Comparison of ENCODE assay signal across 9 cellular contexts in genomic region chr2:73780242-73780582, GRCh38. TPM values are rescaled to one million over a fixed set of nuclear protein-coding genes. Genes with fewer than 3 reads are reported as not detected.
A peak's percentile ranks its signal among the peaks of the same experiment; 100 is the strongest.
DNase-seq lines count a peak whose midpoint lies in the region; ATAC-seq, FAIRE-seq and TF ChIP-seq lines count a peak whose summit lies in the region.
"Had no signal": no experiment of that assay in that cellular context is flagged by ENCODE, and none has a peak within 500 bp of the region (broad histone marks: within the 10 kb centered on the region; RNA-seq: fewer than 3 reads in every experiment).

No MANE protein-coding gene starts in this region.

- H2AFZ ChIP-seq in HepG2 (ENCODE audit: low read length), result peak overlapping the region; percentile 48

- no peaks in the 10 kb centered on the region for H3K27me3 Mint-ChIP-seq in activated CD8-positive, alpha-beta memory T cell treated with anti-CD3 and anti-CD28 coated beads, Interleukin-2, amount 10 ng/mL, durations not matched to agents 7 days and 5 days

- H3K9me3 ChIP-seq in HepG2 (ENCODE audit: low read length) (no peaks in the 10 kb centered on the region), thoracic aorta (no peaks in the 10 kb centered on the region)

- H3K27ac Mint-ChIP-seq in activated CD8-positive, alpha-beta memory T cell treated with anti-CD3 and anti-CD28 coated beads, Interleukin-2, amount 10 ng/mL, durations not matched to agents 7 days and 5 days, result peak overlapping the region; percentile 96
- peak overlapping the region; percentile 95 to 96 for H3K27ac Mint-ChIP-seq in activated naive CD4-positive, alpha-beta T cell treated with anti-CD3 and anti-CD28 coated beads, Interleukin-2, amount 50 U/mL, for 72 hours

- peaks cover 23% of the 10 kb centered on the region for H3K79me2 ChIP-seq in HepG2 (ENCODE audit: insufficient read depth, low read length)

- H3K36me3 ChIP-seq in HepG2 (replicated peaks in 1 of 2; ENCODE audit: control insufficient read depth in 1 of 2, insufficient read depth in 2 of 2, low read length in 2 of 2), result peaks cover 4 to 17% of the 10 kb centered on the region in 2 experiments
- no peaks in the 10 kb centered on the region for H3K36me3 ChIP-seq in thoracic aorta

- peak overlapping the region; percentile 95 for H3K4me3 Mint-ChIP-seq in activated CD8-positive, alpha-beta memory T cell treated with anti-CD3 and anti-CD28 coated beads, Interleukin-2, amount 10 ng/mL, durations not matched to agents 7 days and 5 days

- POLR2A ChIA-PET in HepG2 (lab: Yijun Ruan, JAX), result no interaction called here

- peak overlapping the region; percentile 95 for H3K9ac ChIP-seq in HepG2 (ENCODE audit: insufficient read depth, low read depth, low read length)

- peak overlapping the region in 2 of 3 experiments; percentile 91 to 99; a peak in 4 of 6 replicates for H3K4me3 ChIP-seq in HepG2 (replicated peaks in 1 of 3; ENCODE audit: insufficient read depth in 1 of 3, low read depth in 2 of 3, low read length in 3 of 3)
- peak overlapping the region; percentile 79 for H3K4me3 ChIP-seq in thoracic aorta

- TF ChIP-seq POLR2A in HepG2 (IDR thresholded peaks at IDR 0.05; ENCODE audit: insufficient read depth in 1 of 2, low read depth in 2 of 2, low read length in 2 of 2), result no peak

- peaks cover 30% of the 10 kb centered on the region for H3K4me1 ChIP-seq in HepG2 (ENCODE audit: insufficient read depth, low read length)
- H3K4me1 ChIP-seq in thoracic aorta (ENCODE audit: control insufficient read depth in 1 of 2, low read depth in 2 of 2), result peaks cover 10 to 16% of the 10 kb centered on the region in 2 donors

- no peaks in the 10 kb centered on the region for H3K9me3 Mint-ChIP-seq in activated CD8-positive, alpha-beta memory T cell treated with anti-CD3 and anti-CD28 coated beads, Interleukin-2, amount 10 ng/mL, durations not matched to agents 7 days and 5 days (ENCODE audit: low read depth)
- no peaks in the 10 kb centered on the region for H3K9me3 Mint-ChIP-seq in activated naive CD4-positive, alpha-beta T cell treated with anti-CD3 and anti-CD28 coated beads, Interleukin-2, amount 50 U/mL, for 72 hours

- H4K20me1 ChIP-seq in HepG2 (ENCODE audit: insufficient read depth, low read length), result no peaks in the 10 kb centered on the region

- intact Hi-C loops in HepG2 (cut with micrococcal nuclease; ENCODE audit: unreplicated experiment), result no loop called here

- TF ChIP-seq CTCF in HepG2 (CRISPR knock-in tag; IDR thresholded peaks at IDR 0.05) (no peak), thoracic aorta (IDR thresholded peaks at IDR 0.05) (no peak)

- CTCF ChIA-PET in activated CD8-positive, alpha-beta memory T cell treated with anti-CD3 and anti-CD28 coated beads, Interleukin-2, amount 10 ng/mL, durations not matched to agents 7 days and 5 days (lab: Charles Lee), result interaction anchor here (0.7 to 0.9 kb wide), 2 partner anchors 43 to 371 kb away, joined by 3 read pairs; partner anchors contain the start of gene TPRKB
- CTCF ChIA-PET in HepG2 (lab: Yijun Ruan, JAX; ENCODE audit: low intra/inter-chr PET ratio, low total read pairs), result no interaction called here

- H3K36me3 Mint-ChIP-seq in activated CD8-positive, alpha-beta memory T cell treated with anti-CD3 and anti-CD28 coated beads, Interleukin-2, amount 10 ng/mL, durations not matched to agents 7 days and 5 days, result peaks cover 20% of the 10 kb centered on the region
- peaks cover 21 to 26% of the 10 kb centered on the region in 2 donors for H3K36me3 Mint-ChIP-seq in activated naive CD4-positive, alpha-beta T cell treated with anti-CD3 and anti-CD28 coated beads, Interleukin-2, amount 50 U/mL, for 72 hours

- H3K27me3 ChIP-seq in HepG2 (ENCODE audit: control insufficient read depth in 1 of 2, insufficient read depth in 2 of 2, low read length in 2 of 2), result no peaks in the 10 kb centered on the region; a peak in 1 of 5 replicates
- H3K27me3 ChIP-seq in thoracic aorta (replicated peaks; ENCODE audit: insufficient read depth), result no peaks in the 10 kb centered on the region

- peak overlapping the region; percentile 69 for H3K4me2 ChIP-seq in HepG2 (ENCODE audit: low read depth, low read length)

- no peak for DNase-seq in activated CD8-positive, alpha-beta memory T cell treated with anti-CD3 and anti-CD28 coated beads, Interleukin-2, amount 10 ng/mL, durations not matched to agents 7 days and 5 days
- no peak for DNase-seq in activated CD8-positive, alpha-beta memory T cell treated with anti-CD3 and anti-CD28 coated beads, Interleukin-2, amount 50 U/mL, for 4 hours
- DNase-seq in activated naive CD4-positive, alpha-beta T cell treated with anti-CD3 and anti-CD28 coated beads, Interleukin-2, amount 50 U/mL, for 72 hours (ENCODE audit: low spot score in 2 of 2), result no peak
- no peak for DNase-seq in HepG2 (ENCODE audit: low spot score)
- DNase-seq in thoracic aorta (ENCODE audit: low spot score), result no peak
- DNase-seq in AML-193 (lab: John Stamatoyannopoulos, UW), result no peak

- 2% methylated on average over 6 of the region's 6 CpGs for WGBS in HepG2 (ENCODE audit: low lambda C conversion rate)

- in situ Hi-C loops in HepG2 (cut with HindIII; ENCODE audit: extremely low pct_ligation_motif_present, low pct_unique_long_range_greater_than_20kb), result no loop called here

- H3K4me1 Mint-ChIP-seq in activated CD8-positive, alpha-beta memory T cell treated with anti-CD3 and anti-CD28 coated beads, Interleukin-2, amount 10 ng/mL, durations not matched to agents 7 days and 5 days, result peaks cover 23% of the 10 kb centered on the region

- TF ChIP-seq EP300 in HepG2 (IDR thresholded peaks at IDR 0.05; ENCODE audit: low read depth in 2 of 2, low read length in 2 of 2) (no peak), HepG2 (CRISPR knock-in tag; IDR thresholded peaks at IDR 0.05; ENCODE audit: borderline replicate concordance) (no peak)

- TF ChIP-seq RAD21 in HepG2 (CRISPR knock-in tag; IDR thresholded peaks at IDR 0.05), result no peak; the same call in 1 of the 2 replicates

- H3K27ac ChIP-seq in HepG2 (ENCODE audit: extremely low read length, insufficient read depth, low read length) (no peak overlapping the region), thoracic aorta (peak overlapping the region in 1 of 2 donors; percentile 82)

- no peak for FAIRE-seq in HepG2 (lab: Jason Lieb, UNC)

- ATAC-seq in activated CD8-positive, alpha-beta memory T cell treated with anti-CD3 and anti-CD28 coated beads, Interleukin-2, amount 10 ng/mL, durations not matched to agents 7 days and 5 days, result no peak
- ATAC-seq in activated naive CD4-positive, alpha-beta T cell treated with anti-CD3 and anti-CD28 coated beads, Interleukin-2, amount 50 U/mL, for 72 hours, result peak in 1 of 2 donors; percentile 39
- ATAC-seq in HepG2 (peak; percentile 10), thoracic aorta (ENCODE audit: insufficient number of reproducible peaks, low FRiP score, low read depth) (no peak), HG03280 (IDR thresholded peaks at IDR 0.05; ENCODE audit: unreplicated experiment) (no peak), GM19455 (IDR thresholded peaks at IDR 0.05; ENCODE audit: unreplicated experiment) (no peak)

- no TSS peak for BruUV-seq in HepG2 (replicated peaks; lab: Mats Ljungman, UMichigan)

RNA-seq across cellular contexts. Expression of gene DUSP11, which starts 0.3 kb away (rescaled TPM):
- 10 to 100 TPM; 23.9 to 30.2 TPM for total RNA-seq in activated CD8-positive, alpha-beta memory T cell treated with anti-CD3 and anti-CD28 coated beads, Interleukin-2, amount 10 ng/mL, durations not matched to agents 7 days and 5 days
- 10 to 100 TPM; 31.0 to 31.1 TPM for total RNA-seq in activated naive CD4-positive, alpha-beta T cell treated with anti-CD3 and anti-CD28 coated beads, Interleukin-2, amount 50 U/mL, for 72 hours
- total RNA-seq in HepG2 (2016; rRNA removed; fragmentation: Illumina TruSeq; extraction: Trizol) (36.2 and 48.9 TPM in 2 replicates), thoracic aorta (10 to 100 TPM; 24.1 to 34.8 TPM)
- 7.5 and 8.8 TPM in 2 replicates for total RNA-seq in HepG2 (2016; cell fraction: cytosol; rRNA removed; fragmentation: Illumina TruSeq; extraction: Trizol; ENCODE audit: low read depth)
- total RNA-seq in HepG2 (2016; cell fraction: insoluble cytoplasmic fraction; rRNA removed; fragmentation: Illumina TruSeq; extraction: Trizol), result 35.4 and 51.7 TPM in 2 replicates
- 11.1 and 14.7 TPM in 2 replicates for total RNA-seq in HepG2 (2016; cell fraction: membrane; rRNA removed; fragmentation: Illumina TruSeq; extraction: Trizol)
- total RNA-seq in HepG2 (2016; cell fraction: nucleus; rRNA removed; fragmentation: Illumina TruSeq; extraction: Trizol), result 21.8 and 22.7 TPM in 2 replicates
- 23.1 and 30.5 TPM in 2 replicates for polyA plus RNA-seq in HepG2 (2011; rRNA removed)
- 16.4 and 22.8 TPM in 2 replicates for polyA plus RNA-seq in HepG2 (2011; cell fraction: cytosol; rRNA removed)
- polyA plus RNA-seq in HepG2 (2011; cell fraction: nucleus; rRNA removed), result 8.3 and 8.7 TPM in 2 replicates
- polyA plus RNA-seq in HepG2 (2012), result 19.3 and 22.5 TPM in 2 replicates
- 3.0 and 3.8 TPM in 2 replicates for polyA plus RNA-seq in HepG2 (2016; cell fraction: cytosol; fragmentation: Illumina TruSeq; extraction: Trizol; ENCODE audit: low read depth)
- polyA plus RNA-seq in HepG2 (2016; cell fraction: insoluble cytoplasmic fraction; fragmentation: Illumina TruSeq; extraction: Trizol; ENCODE audit: low read depth), result 55.6 and 64.2 TPM in 2 replicates
- polyA plus RNA-seq in HepG2 (2016; cell fraction: membrane; fragmentation: Illumina TruSeq; extraction: Trizol; ENCODE audit: low read depth), result 5.9 and 7.0 TPM in 2 replicates
- polyA plus RNA-seq in HepG2 (2016; cell fraction: nucleus; fragmentation: Illumina TruSeq; extraction: Trizol; ENCODE audit: insufficient read depth, low read depth), result 21.6 and 23.0 TPM in 2 replicates
- polyA minus RNA-seq in HepG2 (2011; rRNA and poly(A)+ RNA removed; ENCODE audit: low replicate concordance), result 7.5 and 8.0 TPM in 2 replicates
- 10.1 and 13.7 TPM in 2 replicates for polyA minus RNA-seq in HepG2 (2011; cell fraction: cytosol; rRNA and poly(A)+ RNA removed)
- polyA minus RNA-seq in HepG2 (2011; cell fraction: nucleus; rRNA and poly(A)+ RNA removed), result 37.3 and 39.3 TPM in 2 replicates

RNA-seq across cellular contexts. Expression of gene C2orf78, which starts 3.8 kb away (rescaled TPM):
- total RNA-seq in activated CD8-positive, alpha-beta memory T cell treated with anti-CD3 and anti-CD28 coated beads, Interleukin-2, amount 10 ng/mL, durations not matched to agents 7 days and 5 days, result not detected
- total RNA-seq in activated naive CD4-positive, alpha-beta T cell treated with anti-CD3 and anti-CD28 coated beads, Interleukin-2, amount 50 U/mL, for 72 hours, result not detected
- not detected in 2 replicates for total RNA-seq in HepG2 (2016; rRNA removed; fragmentation: Illumina TruSeq; extraction: Trizol)
- not detected in 2 replicates for total RNA-seq in HepG2 (2016; cell fraction: cytosol; rRNA removed; fragmentation: Illumina TruSeq; extraction: Trizol; ENCODE audit: low read depth)
- total RNA-seq in HepG2 (2016; cell fraction: insoluble cytoplasmic fraction; rRNA removed; fragmentation: Illumina TruSeq; extraction: Trizol), result not detected in 2 replicates
- total RNA-seq in HepG2 (2016; cell fraction: membrane; rRNA removed; fragmentation: Illumina TruSeq; extraction: Trizol), result not detected in 2 replicates
- not detected in 2 replicates for total RNA-seq in HepG2 (2016; cell fraction: nucleus; rRNA removed; fragmentation: Illumina TruSeq; extraction: Trizol)
- not detected in 2 replicates for polyA plus RNA-seq in HepG2 (2011; rRNA removed)
- not detected in 2 replicates for polyA plus RNA-seq in HepG2 (2011; cell fraction: cytosol; rRNA removed)
- not detected in 2 replicates for polyA plus RNA-seq in HepG2 (2011; cell fraction: nucleus; rRNA removed)
- not detected in 2 replicates for polyA plus RNA-seq in HepG2 (2012)
- polyA plus RNA-seq in HepG2 (2016; cell fraction: cytosol; fragmentation: Illumina TruSeq; extraction: Trizol; ENCODE audit: low read depth), result not detected in 2 replicates
- not detected in 2 replicates for polyA plus RNA-seq in HepG2 (2016; cell fraction: insoluble cytoplasmic fraction; fragmentation: Illumina TruSeq; extraction: Trizol; ENCODE audit: low read depth)
- polyA plus RNA-seq in HepG2 (2016; cell fraction: membrane; fragmentation: Illumina TruSeq; extraction: Trizol; ENCODE audit: low read depth), result not detected in 2 replicates
- polyA plus RNA-seq in HepG2 (2016; cell fraction: nucleus; fragmentation: Illumina TruSeq; extraction: Trizol; ENCODE audit: insufficient read depth, low read depth), result not detected in 2 replicates
- 0.26 TPM in 1 of 2 replicates, not detected in the other for polyA minus RNA-seq in HepG2 (2011; rRNA and poly(A)+ RNA removed; ENCODE audit: low replicate concordance)
- not detected in 2 replicates for polyA minus RNA-seq in HepG2 (2011; cell fraction: cytosol; rRNA and poly(A)+ RNA removed)
- not detected in 2 replicates for polyA minus RNA-seq in HepG2 (2011; cell fraction: nucleus; rRNA and poly(A)+ RNA removed)
- total RNA-seq in thoracic aorta, result not detected
- total RNA-seq: glomerular endothelial cell had no signal

RNA-seq across cellular contexts. Expression of gene TPRKB, which starts 43.1 kb away (rescaled TPM):
- 10 to 100 TPM; 36.0 to 36.7 TPM for total RNA-seq in activated CD8-positive, alpha-beta memory T cell treated with anti-CD3 and anti-CD28 coated beads, Interleukin-2, amount 10 ng/mL, durations not matched to agents 7 days and 5 days
- total RNA-seq in activated naive CD4-positive, alpha-beta T cell treated with anti-CD3 and anti-CD28 coated beads, Interleukin-2, amount 50 U/mL, for 72 hours, result 10 to 100 TPM; 34.7 to 48.6 TPM
- total RNA-seq in HepG2 (2016; rRNA removed; fragmentation: Illumina TruSeq; extraction: Trizol), result 58.0 and 73.8 TPM in 2 replicates
- total RNA-seq in HepG2 (2016; cell fraction: cytosol; rRNA removed; fragmentation: Illumina TruSeq; extraction: Trizol; ENCODE audit: low read depth), result 30.1 and 30.9 TPM in 2 replicates
- total RNA-seq in HepG2 (2016; cell fraction: insoluble cytoplasmic fraction; rRNA removed; fragmentation: Illumina TruSeq; extraction: Trizol), result 53.8 and 79.5 TPM in 2 replicates
- total RNA-seq in HepG2 (2016; cell fraction: membrane; rRNA removed; fragmentation: Illumina TruSeq; extraction: Trizol), result 43.1 and 43.8 TPM in 2 replicates
- total RNA-seq in HepG2 (2016; cell fraction: nucleus; rRNA removed; fragmentation: Illumina TruSeq; extraction: Trizol), result 23.3 and 30.5 TPM in 2 replicates
- 23.4 and 32.0 TPM in 2 replicates for polyA plus RNA-seq in HepG2 (2011; rRNA removed)
- polyA plus RNA-seq in HepG2 (2011; cell fraction: cytosol; rRNA removed), result 21.7 and 26.1 TPM in 2 replicates
- polyA plus RNA-seq in HepG2 (2011; cell fraction: nucleus; rRNA removed), result 7.1 and 7.7 TPM in 2 replicates
- 38.9 and 50.9 TPM in 2 replicates for polyA plus RNA-seq in HepG2 (2012)
- polyA plus RNA-seq in HepG2 (2016; cell fraction: cytosol; fragmentation: Illumina TruSeq; extraction: Trizol; ENCODE audit: low read depth), result 52.0 and 61.1 TPM in 2 replicates
- polyA plus RNA-seq in HepG2 (2016; cell fraction: insoluble cytoplasmic fraction; fragmentation: Illumina TruSeq; extraction: Trizol; ENCODE audit: low read depth), result 106 and 125 TPM in 2 replicates
- polyA plus RNA-seq in HepG2 (2016; cell fraction: membrane; fragmentation: Illumina TruSeq; extraction: Trizol; ENCODE audit: low read depth), result 56.9 and 59.4 TPM in 2 replicates
- 51.6 and 51.9 TPM in 2 replicates for polyA plus RNA-seq in HepG2 (2016; cell fraction: nucleus; fragmentation: Illumina TruSeq; extraction: Trizol; ENCODE audit: insufficient read depth, low read depth)
- 1.3 and 7.5 TPM in 2 replicates for polyA minus RNA-seq in HepG2 (2011; rRNA and poly(A)+ RNA removed; ENCODE audit: low replicate concordance)
- 4.6 and 6.5 TPM in 2 replicates for polyA minus RNA-seq in HepG2 (2011; cell fraction: cytosol; rRNA and poly(A)+ RNA removed)
- 9.0 and 14.4 TPM in 2 replicates for polyA minus RNA-seq in HepG2 (2011; cell fraction: nucleus; rRNA and poly(A)+ RNA removed)
- 10 to 100 TPM; 18.9 to 26.5 TPM for total RNA-seq in thoracic aorta

RNA-seq across cellular contexts. Expression of gene STAMBP, which starts 48.5 kb away (rescaled TPM):
- 10 to 100 TPM; 42.8 to 58.8 TPM for total RNA-seq in activated CD8-positive, alpha-beta memory T cell treated with anti-CD3 and anti-CD28 coated beads, Interleukin-2, amount 10 ng/mL, durations not matched to agents 7 days and 5 days
- total RNA-seq in activated naive CD4-positive, alpha-beta T cell treated with anti-CD3 and anti-CD28 coated beads, Interleukin-2, amount 50 U/mL, for 72 hours, result 100 to 1,000 TPM in 1 of 2 donors, 10 to 100 TPM in 1; 76.0 to 110 TPM
- total RNA-seq in HepG2 (2016; rRNA removed; fragmentation: Illumina TruSeq; extraction: Trizol) (53.2 and 85.0 TPM in 2 replicates), thoracic aorta (10 to 100 TPM; 23.8 to 34.4 TPM)
- 14.5 and 16.7 TPM in 2 replicates for total RNA-seq in HepG2 (2016; cell fraction: cytosol; rRNA removed; fragmentation: Illumina TruSeq; extraction: Trizol; ENCODE audit: low read depth)
- total RNA-seq in HepG2 (2016; cell fraction: insoluble cytoplasmic fraction; rRNA removed; fragmentation: Illumina TruSeq; extraction: Trizol), result 55.9 and 77.3 TPM in 2 replicates
- total RNA-seq in HepG2 (2016; cell fraction: membrane; rRNA removed; fragmentation: Illumina TruSeq; extraction: Trizol), result 37.7 and 40.2 TPM in 2 replicates
- total RNA-seq in HepG2 (2016; cell fraction: nucleus; rRNA removed; fragmentation: Illumina TruSeq; extraction: Trizol), result 22.6 and 27.3 TPM in 2 replicates
- 45.2 and 49.6 TPM in 2 replicates for polyA plus RNA-seq in HepG2 (2011; rRNA removed)
- 45.4 and 45.5 TPM in 2 replicates for polyA plus RNA-seq in HepG2 (2011; cell fraction: cytosol; rRNA removed)
- 28.3 and 31.6 TPM in 2 replicates for polyA plus RNA-seq in HepG2 (2011; cell fraction: nucleus; rRNA removed)
- polyA plus RNA-seq in HepG2 (2012), result 42.0 and 47.4 TPM in 2 replicates
- polyA plus RNA-seq in HepG2 (2016; cell fraction: cytosol; fragmentation: Illumina TruSeq; extraction: Trizol; ENCODE audit: low read depth), result 14.9 and 19.3 TPM in 2 replicates
- polyA plus RNA-seq in HepG2 (2016; cell fraction: insoluble cytoplasmic fraction; fragmentation: Illumina TruSeq; extraction: Trizol; ENCODE audit: low read depth), result 101 and 102 TPM in 2 replicates
- polyA plus RNA-seq in HepG2 (2016; cell fraction: membrane; fragmentation: Illumina TruSeq; extraction: Trizol; ENCODE audit: low read depth), result 40.1 and 47.1 TPM in 2 replicates
- polyA plus RNA-seq in HepG2 (2016; cell fraction: nucleus; fragmentation: Illumina TruSeq; extraction: Trizol; ENCODE audit: insufficient read depth, low read depth), result 60.5 and 61.0 TPM in 2 replicates
- polyA minus RNA-seq in HepG2 (2011; rRNA and poly(A)+ RNA removed; ENCODE audit: low replicate concordance), result 48.4 and 50.1 TPM in 2 replicates
- polyA minus RNA-seq in HepG2 (2011; cell fraction: cytosol; rRNA and poly(A)+ RNA removed), result 26.0 and 29.4 TPM in 2 replicates
- 27.8 and 34.1 TPM in 2 replicates for polyA minus RNA-seq in HepG2 (2011; cell fraction: nucleus; rRNA and poly(A)+ RNA removed)
